24 cellular contexts compared by ENCODE assay signal in the genomic region with DNA sequence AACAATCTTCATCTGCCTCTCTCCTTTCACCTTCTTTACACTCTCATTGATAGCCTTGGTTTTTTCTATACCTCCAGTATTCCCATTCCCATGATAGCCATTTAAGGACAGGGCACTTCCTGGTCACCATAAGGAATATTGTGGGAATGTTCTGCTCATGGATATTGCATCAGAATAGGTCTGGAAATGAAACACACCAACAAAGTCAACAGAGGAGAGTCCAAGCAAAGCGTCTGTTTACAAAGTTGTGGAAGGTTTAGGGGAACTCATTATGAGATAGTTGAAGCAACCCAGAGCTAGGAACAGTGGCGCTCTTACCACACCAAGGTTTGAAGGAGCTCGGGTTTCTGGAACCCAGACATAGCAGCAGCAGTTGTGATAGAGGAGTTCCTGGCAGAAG.
"Had no signal": no experiment of that assay in that cellular context is flagged by ENCODE, and none has a peak within 500 bp of the region (broad histone marks: within the 10 kb centered on the region; RNA-seq: fewer than 3 reads in every experiment).

No MANE protein-coding gene starts in this region.

- ATAC-seq: gastroesophageal sphincter; pancreas; right cardiac atrium; stimulated activated effector memory CD8-positive, alpha-beta T cell treated with anti-CD3 and anti-CD28 coated beads, Interleukin-12 subunit alpha, Interleukin-12 subunit beta, amount 100 ng/mL, for 72 hours; stimulated activated naive CD8-positive, alpha-beta T cell treated with anti-CD3 and anti-CD28 coated beads, Interleukin-15, Interleukin-2, amounts not matched to agents 100 U/mL and 50 U/mL, for 24 hours had no signal

- H3K27ac ChIP-seq: coronary artery, gastroesophageal sphincter, left ventricle myocardium inferior, pancreas, suprapubic skin, thyroid gland had no signal

- H3K4me2 ChIP-seq: smooth muscle cell had no signal

- H3K4me1 ChIP-seq: gastroesophageal sphincter, pancreas, suprapubic skin, thyroid gland had no signal

- FAIRE-seq: endothelial cell of umbilical vein, keratinocyte, pancreas, urothelium cell line had no signal

- H3K36me3 ChIP-seq: gastroesophageal sphincter, left ventricle myocardium inferior, pancreas, suprapubic skin, thyroid gland had no signal

- H3K9me3 ChIP-seq: gastroesophageal sphincter, left ventricle myocardium inferior, pancreas, suprapubic skin, thyroid gland had no signal

- H3K4me3 ChIP-seq: coronary artery, gastroesophageal sphincter, left ventricle myocardium inferior, lung, pancreas, smooth muscle cell, suprapubic skin, thyroid gland had no signal

- H3K27me3 ChIP-seq: gastroesophageal sphincter, pancreas, suprapubic skin, thyroid gland had no signal

- DNase-seq: effector CD4-positive, alpha-beta T cell; endodermal cell; erythroblast; foreskin fibroblast; glutamatergic neuron; immature natural killer cell; left ventricle myocardium inferior; mesendoderm; naive B cell; occipital lobe; pancreas; right cardiac atrium; stimulated activated CD4-positive, alpha-beta T cell treated with anti-CD3 and anti-CD28 coated beads, Interleukin-2, amount 100 ng/mL, for 48 hours; stimulated activated naive CD8-positive, alpha-beta T cell treated with anti-CD3 and anti-CD28 coated beads, Interleukin-15, Interleukin-2, amounts not matched to agents 100 U/mL and 50 U/mL, for 24 hours; thyroid gland had no signal
